In the genomic region with DNA sequence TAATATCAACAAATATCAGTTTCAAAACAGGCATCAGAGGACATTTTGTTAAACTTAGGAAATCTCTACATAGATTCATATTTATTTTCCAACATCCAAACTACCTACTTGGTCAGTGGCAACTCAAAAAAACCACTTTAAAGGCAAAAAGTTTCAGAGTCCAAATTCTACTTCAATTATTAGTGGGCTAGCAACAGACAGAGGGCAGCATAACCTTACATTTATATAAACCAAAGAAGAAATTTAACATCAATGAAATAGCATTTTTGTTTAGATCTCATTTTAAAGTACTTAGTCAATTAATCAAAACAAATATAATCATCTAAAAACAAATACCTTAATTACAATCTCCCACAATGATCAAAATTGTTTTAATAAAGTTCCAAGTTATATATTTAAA, we compare ENCODE assay signal across 13 cellular contexts. TPM values are rescaled to one million over a fixed set of nuclear protein-coding genes. Genes with fewer than 3 reads are reported as not detected.
DNase-seq lines count a peak whose midpoint lies in the region; ATAC-seq, FAIRE-seq and TF ChIP-seq lines count a peak whose summit lies in the region.
"Had no signal": no experiment of that assay in that cellular context is flagged by ENCODE, and none has a peak within 500 bp of the region (broad histone marks: within the 10 kb centered on the region; RNA-seq: fewer than 3 reads in every experiment).

No MANE protein-coding gene starts in this region.

- FAIRE-seq in TTC549 (lab: Jason Lieb, UNC) (peak; percentile 90), frontal cortex (lab: Jason Lieb, UNC) (peak; percentile 97), HTR-8/SVneo (lab: Jason Lieb, UNC) (no peak)

- no peaks in the 10 kb centered on the region for H3K9me3 Mint-ChIP-seq in activated CD8-positive, alpha-beta T cell treated with anti-CD3 and anti-CD28 coated beads, Interleukin-2, amount 10 ng/mL, durations not matched to agents 7 days and 5 days (ENCODE audit: insufficient read depth)

- TF ChIP-seq CTCF in GM13977 (IDR thresholded peaks at IDR 0.05; ENCODE audit: extremely low read depth, insufficient read depth, missing control alignments) (peak; percentile 52), Peyer's patch (IDR thresholded peaks at IDR 0.05) (peak in 3 of 6 experiments; percentile 17 to 28 (median 20))

- H3K4me1 Mint-ChIP-seq in activated CD8-positive, alpha-beta T cell treated with anti-CD3 and anti-CD28 coated beads, Interleukin-2, amount 10 ng/mL, durations not matched to agents 7 days and 5 days (ENCODE audit: low read depth): no peaks in the 10 kb centered on the region

- H3K4me3 Mint-ChIP-seq in activated CD8-positive, alpha-beta T cell treated with anti-CD3 and anti-CD28 coated beads, Interleukin-2, amount 10 ng/mL, durations not matched to agents 7 days and 5 days: no peak overlapping the region
- H3K4me3 Mint-ChIP-seq: T-helper 17 cell had no signal

- H3K27ac ChIP-seq in Peyer's patch: no peak overlapping the region
- H3K27ac ChIP-seq: suprapubic skin had no signal

- H3K27me3 Mint-ChIP-seq in activated CD8-positive, alpha-beta T cell treated with anti-CD3 and anti-CD28 coated beads, Interleukin-2, amount 10 ng/mL, durations not matched to agents 7 days and 5 days (ENCODE audit: low read depth): no peaks in the 10 kb centered on the region
- H3K27me3 Mint-ChIP-seq: T-helper 17 cell had no signal

- no peaks in the 10 kb centered on the region for H3K9me3 ChIP-seq in Peyer's patch
- H3K9me3 ChIP-seq: suprapubic skin had no signal

- DNase-seq in ACHN: peak; percentile 25
- DNase-seq in GM13977 (ENCODE audit: low spot score): no peak
- DNase-seq in frontal cortex (ENCODE audit: low spot score in 2 of 2): no peak
- DNase-seq in HTR-8/SVneo (ENCODE audit: insufficient read length, low spot score): no peak
- DNase-seq in Peyer's patch: no peak
- DNase-seq in HuH-7.5 (ENCODE audit: low spot score): no peak
- DNase-seq in activated CD8-positive, alpha-beta T cell treated with anti-CD3 and anti-CD28 coated beads, Interleukin-2, amount 10 ng/mL, durations not matched to agents 7 days and 5 days: no peak
- DNase-seq: COR-L47; NCI-H446; stimulated activated CD4-positive, alpha-beta T cell treated with anti-CD3 and anti-CD28 coated beads, Interleukin-2, amount 100 ng/mL, for 24 hours; T-helper 17 cell had no signal

- H3K27me3 ChIP-seq in Peyer's patch: no peaks in the 10 kb centered on the region
- H3K27me3 ChIP-seq: suprapubic skin had no signal

- in situ Hi-C loops in ACHN (cut with HindIII; ENCODE audit: low pct_ligation_motif_present, low pct_unique_long_range_greater_than_20kb, low sequenced_read_pairs): no loop called here
- in situ Hi-C loops in GM13977 (cut with MboI; ENCODE audit: low pct_unique_long_range_greater_than_20kb, low sequenced_read_pairs, unreplicated experiment): no loop called here

- no peak overlapping the region for H3K4me3 ChIP-seq in Peyer's patch
- H3K4me3 ChIP-seq: suprapubic skin had no signal

- no peak for ATAC-seq in activated CD8-positive, alpha-beta T cell treated with anti-CD3 and anti-CD28 coated beads, Interleukin-2, amount 10 ng/mL, durations not matched to agents 7 days and 5 days
- ATAC-seq: T-helper 17 cell had no signal

- no peaks in the 10 kb centered on the region for H3K4me1 ChIP-seq in Peyer's patch
- H3K4me1 ChIP-seq: suprapubic skin had no signal

- TF ChIP-seq POLR2A in Peyer's patch (IDR thresholded peaks at IDR 0.05): no peak

- H3K36me3 Mint-ChIP-seq in activated CD8-positive, alpha-beta T cell treated with anti-CD3 and anti-CD28 coated beads, Interleukin-2, amount 10 ng/mL, durations not matched to agents 7 days and 5 days (ENCODE audit: low read depth): peaks cover 14% of the 10 kb centered on the region

- POLR2A ChIA-PET in activated CD8-positive, alpha-beta T cell treated with anti-CD3 and anti-CD28 coated beads, Interleukin-2, amount 10 ng/mL, durations not matched to agents 7 days and 5 days (lab: Charles Lee): no interaction called here

- H3K27ac Mint-ChIP-seq in activated CD8-positive, alpha-beta T cell treated with anti-CD3 and anti-CD28 coated beads, Interleukin-2, amount 10 ng/mL, durations not matched to agents 7 days and 5 days: no peak overlapping the region
- H3K27ac Mint-ChIP-seq: T-helper 17 cell had no signal

- CTCF ChIA-PET in activated CD8-positive, alpha-beta T cell treated with anti-CD3 and anti-CD28 coated beads, Interleukin-2, amount 10 ng/mL, durations not matched to agents 7 days and 5 days (lab: Charles Lee): no interaction called here

- H3K36me3 ChIP-seq in Peyer's patch: no peaks in the 10 kb centered on the region

RNA-seq across cellular contexts. Expression of a gene that starts 33.3 kb away (rescaled TPM):
- total RNA-seq in frontal cortex (29.3 TPM), Peyer's patch (10 to 100 TPM; 15.3 to 28.1 (median 22.2) TPM)
- total RNA-seq in activated CD8-positive, alpha-beta T cell treated with anti-CD3 and anti-CD28 coated beads, Interleukin-2, amount 10 ng/mL, durations not matched to agents 7 days and 5 days: 10 to 100 TPM; 30.1 to 30.8 TPM
